Comparison of ENCODE assay signal across 34 cellular contexts in the genomic region with DNA sequence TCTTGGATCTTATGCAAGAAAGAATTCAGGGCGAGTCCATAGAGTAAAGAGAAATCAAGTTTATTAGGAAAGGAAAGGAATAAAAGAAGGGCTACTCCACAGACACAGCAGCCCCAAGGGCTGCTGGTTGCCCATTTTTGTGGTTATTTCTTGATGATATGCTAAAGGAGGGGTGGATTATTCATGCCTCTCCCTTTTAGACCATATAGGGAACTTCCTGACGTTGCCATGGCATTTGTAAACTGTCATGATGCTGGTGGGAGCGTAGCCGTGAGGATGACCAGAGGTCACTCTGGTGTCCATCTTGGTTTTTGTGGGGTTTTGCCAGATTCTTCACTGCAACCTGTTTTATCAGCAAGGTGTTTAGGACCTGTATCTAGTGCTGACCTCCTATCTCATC.
"Had no signal": no experiment of that assay in that cellular context is flagged by ENCODE, and none has a peak within 500 bp of the region (broad histone marks: within the 10 kb centered on the region; RNA-seq: fewer than 3 reads in every experiment).

No MANE protein-coding gene starts in this region.

- H3K4me3 ChIP-seq: MG63, PC-9 had no signal

- H3K27ac Mint-ChIP-seq: activated CD4-positive, alpha-beta memory T cell treated with anti-CD3 and anti-CD28 coated beads for 36 hours; activated CD8-positive, alpha-beta memory T cell treated with anti-CD3 and anti-CD28 coated beads, Interleukin-2, amount 10 ng/mL, durations not matched to agents 7 days and 5 days; activated naive CD4-positive, alpha-beta T cell treated with anti-CD3 and anti-CD28 coated beads, Interleukin-2, amount 10 ng/mL, durations not matched to agents 7 days and 5 days; activated naive CD8-positive, alpha-beta T cell; activated naive CD8-positive, alpha-beta T cell treated with anti-CD3 and anti-CD28 coated beads, Interleukin-2, amount 50 U/mL, for 24 hours; WTC11 had no signal

- H2AFZ ChIP-seq: PC-9 had no signal

- H3K36me3 ChIP-seq: brain microvascular endothelial cell, MG63 had no signal

- H3K27ac ChIP-seq: brain microvascular endothelial cell, PC-9 had no signal

- H3K4me3 Mint-ChIP-seq: activated CD4-positive, alpha-beta memory T cell treated with anti-CD3 and anti-CD28 coated beads for 36 hours; activated CD8-positive, alpha-beta memory T cell treated with anti-CD3 and anti-CD28 coated beads, Interleukin-2, amount 10 ng/mL, durations not matched to agents 7 days and 5 days; activated naive CD4-positive, alpha-beta T cell treated with anti-CD3 and anti-CD28 coated beads, Interleukin-2, amount 10 ng/mL, durations not matched to agents 7 days and 5 days; activated naive CD8-positive, alpha-beta T cell; activated naive CD8-positive, alpha-beta T cell treated with anti-CD3 and anti-CD28 coated beads, Interleukin-2, amount 50 U/mL, for 24 hours; WTC11 had no signal

- H3K4me2 ChIP-seq: PC-9 had no signal

- H3K9me3 ChIP-seq: MG63 had no signal

- DNase-seq: activated CD4-positive, alpha-beta memory T cell treated with anti-CD3 and anti-CD28 coated beads for 36 hours; activated CD4-positive, alpha-beta T cell treated with anti-CD3 and anti-CD28 coated beads for 4 hours; activated CD4-positive, alpha-beta T cell treated with anti-CD3 and anti-CD28 coated beads, Interleukin-2, amount 50 U/mL, for 1 hour; activated CD4-positive, CD25-positive, alpha-beta regulatory T cell treated with anti-CD3 and anti-CD28 coated beads, Interleukin-2, amount 50 U/mL, for 72 hours; activated CD8-positive, alpha-beta memory T cell treated with anti-CD3 and anti-CD28 coated beads for 24 hours; activated CD8-positive, alpha-beta memory T cell treated with anti-CD3 and anti-CD28 coated beads, Interleukin-2, amount 10 ng/mL, durations not matched to agents 7 days and 5 days; activated CD8-positive, alpha-beta memory T cell treated with anti-CD3 and anti-CD28 coated beads, Interleukin-2, amount 50 U/mL, for 48 hours; activated effector memory CD4-positive, alpha-beta T cell treated with Interleukin-2 at 50 U/mL for 16 hours; activated naive CD4-positive, alpha-beta T cell treated with anti-CD3 and anti-CD28 coated beads, Interleukin-2, amount 10 ng/mL, durations not matched to agents 7 days and 5 days; activated naive CD8-positive, alpha-beta T cell treated with anti-CD3 and anti-CD28 coated beads, Interleukin-2, amount 50 U/mL, for 24 hours; activated T-cell treated with anti-CD3 and anti-CD28 coated beads, Interleukin-2, amount 50 U/mL, for 48 hours; anterior cingulate cortex; brain microvascular endothelial cell; central memory CD4-positive, alpha-beta T cell; Karpas-422; KBM-7; MG63; NCI-H1048; NCI-H1105 treated with DMSO at 0.1 percent for 48 hours; NCI-H1436; NCI-H1694; NCI-H1930; NCI-H2081 treated with DMSO at 0.1 percent for 48 hours; NCI-H345; NCI-H524 treated with DMSO at 0.1 percent for 48 hours; NK-92 treated with Interleukin-12 subunit alpha and Interleukin-12 subunit beta, amount 100 ng/mL, for 24 hours; PC-9; Right ventricle myocardium superior; SW 1271; T1000 had no signal

- ATAC-seq: activated CD8-positive, alpha-beta memory T cell treated with anti-CD3 and anti-CD28 coated beads, Interleukin-2, amount 10 ng/mL, durations not matched to agents 7 days and 5 days; activated naive CD8-positive, alpha-beta T cell treated with anti-CD3 and anti-CD28 coated beads, Interleukin-2, amount 50 U/mL, for 24 hours had no signal

- H3K27me3 ChIP-seq: brain microvascular endothelial cell, MG63 had no signal

- FAIRE-seq: RCC 7860, TTC549 had no signal

- H3K36me3 Mint-ChIP-seq: activated CD4-positive, alpha-beta memory T cell treated with anti-CD3 and anti-CD28 coated beads for 36 hours; activated naive CD4-positive, alpha-beta T cell treated with anti-CD3 and anti-CD28 coated beads, Interleukin-2, amount 10 ng/mL, durations not matched to agents 7 days and 5 days had no signal

- H3K9me3 Mint-ChIP-seq: activated naive CD4-positive, alpha-beta T cell treated with anti-CD3 and anti-CD28 coated beads, Interleukin-2, amount 10 ng/mL, durations not matched to agents 7 days and 5 days; activated naive CD8-positive, alpha-beta T cell treated with anti-CD3 and anti-CD28 coated beads, Interleukin-2, amount 50 U/mL, for 24 hours had no signal
